Comparison of ENCODE assay signal across 11 cellular contexts in the genomic region with DNA sequence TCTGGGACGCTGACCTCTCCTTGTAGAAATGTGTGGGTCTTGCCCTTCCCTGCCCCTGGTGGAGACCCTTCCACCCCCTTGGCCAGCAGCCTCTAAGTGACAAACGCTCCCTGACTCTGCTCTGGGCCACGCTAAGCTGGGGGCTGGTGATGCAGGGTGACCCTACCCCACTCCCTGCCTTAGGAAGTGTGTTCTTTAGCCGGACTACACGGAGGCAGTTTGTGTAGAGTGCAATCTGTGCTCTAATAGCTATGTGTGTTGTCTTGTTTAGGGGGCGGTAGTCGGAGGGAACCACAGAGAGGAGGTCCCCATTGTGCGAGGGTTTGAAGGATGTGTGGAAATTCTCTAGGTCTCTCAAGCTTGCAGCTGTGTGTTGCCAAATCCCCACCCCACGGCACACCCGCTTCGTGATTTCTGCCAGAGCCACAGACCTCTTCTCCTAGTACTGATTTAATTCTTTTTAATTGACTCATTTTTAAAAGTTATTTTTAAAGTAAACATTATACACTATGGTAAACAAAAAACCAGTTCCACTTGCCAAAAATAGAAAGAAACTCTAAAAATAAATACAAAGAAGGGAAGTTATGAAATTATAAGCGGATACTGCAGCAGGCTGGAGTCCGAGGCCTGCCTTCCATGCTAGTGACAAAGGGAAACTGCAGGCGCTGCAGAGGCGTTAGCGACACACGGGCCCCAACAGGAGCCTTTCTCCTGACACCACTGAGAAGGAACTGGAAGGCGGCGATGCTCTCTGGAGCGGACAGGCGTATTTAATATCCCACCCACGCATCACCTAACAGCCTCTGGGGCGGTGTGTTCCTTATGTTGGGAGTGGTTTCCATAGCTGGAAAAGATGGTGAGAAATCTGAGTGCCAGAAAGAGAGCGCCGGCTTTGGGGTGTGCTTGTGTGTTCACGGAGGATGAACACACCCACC.
DNase-seq lines count a peak whose midpoint lies in the region; ATAC-seq and TF ChIP-seq lines count a peak whose summit lies in the region.
"Had no signal": no experiment of that assay in that cellular context is flagged by ENCODE, and none has a peak within 500 bp of the region (broad histone marks: within the 10 kb centered on the region; RNA-seq: fewer than 3 reads in every experiment).

No MANE protein-coding gene starts in this region.

- 44% methylated on average over 26 of the region's 26 CpGs for WGBS in urinary bladder

- peaks cover 7% of the 10 kb centered on the region for H3K27me3 Mint-ChIP-seq in glutamatergic neuron (ENCODE audit: unreplicated experiment)

- ATAC-seq in HG02588 (IDR thresholded peaks at IDR 0.05; ENCODE audit: unreplicated experiment) = no peak

- no peaks in the 10 kb centered on the region for H3K4me1 ChIP-seq in urinary bladder (ENCODE audit: insufficient read depth)

- peak; percentile 51 for DNase-seq in activated effector memory CD4-positive, alpha-beta T cell treated with anti-CD3 and anti-CD28 coated beads, Interleukin-2, amount 50 U/mL, for 16 hours
- no peak for DNase-seq in activated effector memory CD4-positive, alpha-beta T cell treated with Interleukin-2 at 50 U/mL for 16 hours
- DNase-seq in ecto neural progenitor cell (ENCODE audit: low spot score) (peak; percentile 43), mucosa of gallbladder (ENCODE audit: low spot score) (peak; percentile 31), LoVo (ENCODE audit: low spot score) (no peak), glutamatergic neuron (no peak)
- DNase-seq: activated T-cell treated with anti-CD3 and anti-CD28 coated beads for 4 hours, naive B cell had no signal

- H3K27ac Mint-ChIP-seq in glutamatergic neuron (ENCODE audit: unreplicated experiment) = no peak overlapping the region
- H3K27ac Mint-ChIP-seq: naive B cell had no signal

- peaks cover 10% of the 10 kb centered on the region for H3K9me3 Mint-ChIP-seq in glutamatergic neuron (ENCODE audit: unreplicated experiment)
- H3K9me3 Mint-ChIP-seq: naive B cell had no signal

- no peaks in the 10 kb centered on the region for H3K36me3 Mint-ChIP-seq in glutamatergic neuron (ENCODE audit: unreplicated experiment)
- H3K36me3 Mint-ChIP-seq: naive B cell had no signal

- no peak overlapping the region for H3K4me3 ChIP-seq in urinary bladder (ENCODE audit: low read depth, low read length)

- H3K36me3 ChIP-seq in urinary bladder (ENCODE audit: insufficient read depth) = no peaks in the 10 kb centered on the region

- H3K27ac ChIP-seq in urinary bladder (ENCODE audit: low read depth) = peak overlapping the region; percentile 35
- H3K27ac ChIP-seq: epithelial cell of prostate had no signal

- no peak for TF ChIP-seq CTCF in glutamatergic neuron (IDR thresholded peaks at IDR 0.05; ENCODE audit: partially characterized antibody, unreplicated experiment)

- peaks cover 35% of the 10 kb centered on the region for H3K4me1 Mint-ChIP-seq in glutamatergic neuron (ENCODE audit: low read depth, unreplicated experiment)

- H3K4me3 Mint-ChIP-seq in glutamatergic neuron (ENCODE audit: unreplicated experiment) = no peak overlapping the region
- H3K4me3 Mint-ChIP-seq: naive B cell had no signal

Comparison
In these comparisons a context has a peak if more than half of its experiments do, and no peak if none do; other contexts are left out.
1. DNase-seq: peak in activated effector memory CD4-positive, alpha-beta T cell treated with anti-CD3 and anti-CD28 coated beads, Interleukin-2, amount 50 U/mL, for 16 hours (single experiment), ecto neural progenitor cell (single experiment) and mucosa of gallbladder (single experiment); none in activated effector memory CD4-positive, alpha-beta T cell treated with Interleukin-2 at 50 U/mL for 16 hours (single experiment), LoVo (single experiment) and glutamatergic neuron (single experiment).